ENCODE assay signal across 8 cellular contexts in genomic region chr4:122733805-122734155, GRCh38. TPM values are rescaled to one million over a fixed set of nuclear protein-coding genes. Genes with fewer than 3 reads are reported as not detected.
DNase-seq lines count a peak whose midpoint lies in the region; ATAC-seq and TF ChIP-seq lines count a peak whose summit lies in the region.

No MANE protein-coding gene starts in this region.

- peak overlapping the region; percentile 97 for H3K27ac Mint-ChIP-seq in activated T-cell treated with anti-CD3 and anti-CD28 coated beads, Interleukin-2, amount 50 U/mL, for 24 hours
- H3K27ac Mint-ChIP-seq in activated CD8-positive, alpha-beta T cell treated with anti-CD3 and anti-CD28 coated beads for 36 hours = peak overlapping the region; percentile 91

- no peak overlapping the region for H3K27ac ChIP-seq in iPS-20b (ENCODE audit: low read length)
- peak overlapping the region in 3 of 5 donors; percentile 87 to 93 (median 89) for H3K27ac ChIP-seq in stomach

- peaks cover 2% of the 10 kb centered on the region for H3K9me3 Mint-ChIP-seq in activated T-cell treated with anti-CD3 and anti-CD28 coated beads, Interleukin-2, amount 50 U/mL, for 24 hours
- H3K9me3 Mint-ChIP-seq in activated CD8-positive, alpha-beta T cell treated with anti-CD3 and anti-CD28 coated beads for 36 hours = peaks cover 1% of the 10 kb centered on the region

- intact Hi-C loops in activated CD8-positive, alpha-beta T cell treated with anti-CD3 and anti-CD28 coated beads for 36 hours (cut with micrococcal nuclease) = no loop called here
- intact Hi-C loops in stomach (cut with DNase I; ENCODE audit: low total_unique reads) = no loop called here

- CTCF ChIA-PET in activated CD8-positive, alpha-beta T cell treated with anti-CD3 and anti-CD28 coated beads for 36 hours (lab: Charles Lee) = interaction anchor here (2.2 to 4.4 kb wide), 2 partner anchors 25 to 198 kb away, joined by 17 to 21 read pairs; no protein-coding TSS in a partner anchor

- WGBS in stomach, 5 donors = 80 to 100% (median 93%) methylated on average over 1 of the region's 1 CpG

- DNase-seq in activated T-cell treated with anti-CD3 and anti-CD28 coated beads, Interleukin-2, amount 50 U/mL, for 24 hours = no peak
- DNase-seq in activated T-cell treated with anti-CD3 and anti-CD28 coated beads for 4 hours (no peak), stomach (no peak), DMS 273 treated with DMSO at 0.1 percent for 48 hours (lab: John Stamatoyannopoulos, UW) (no peak)
- no peak for DNase-seq in activated CD8-positive, alpha-beta T cell treated with anti-CD3 and anti-CD28 coated beads for 36 hours

- no peak for TF ChIP-seq CTCF in activated CD8-positive, alpha-beta T cell treated with anti-CD3 and anti-CD28 coated beads for 36 hours (IDR thresholded peaks at IDR 0.05)
- TF ChIP-seq CTCF in stomach (IDR thresholded peaks at IDR 0.05) = no peak

- POLR2A ChIA-PET in activated CD8-positive, alpha-beta T cell treated with anti-CD3 and anti-CD28 coated beads for 36 hours (lab: Charles Lee) = no interaction called here

- no peak for TF ChIP-seq POLR2A in stomach (IDR thresholded peaks at IDR 0.05)

- peak overlapping the region; percentile 95 for H3K4me3 Mint-ChIP-seq in activated T-cell treated with anti-CD3 and anti-CD28 coated beads, Interleukin-2, amount 50 U/mL, for 24 hours
- peak overlapping the region; percentile 94 for H3K4me3 Mint-ChIP-seq in activated CD8-positive, alpha-beta T cell treated with anti-CD3 and anti-CD28 coated beads for 36 hours

- H3K36me3 ChIP-seq in iPS-20b (ENCODE audit: insufficient read depth, low read depth, low read length) = no peaks in the 10 kb centered on the region
- H3K36me3 ChIP-seq in stomach = no peaks in the 10 kb centered on the region

- H3K27me3 ChIP-seq in iPS-20b (ENCODE audit: insufficient read depth, low read length) = no peaks in the 10 kb centered on the region
- H3K27me3 ChIP-seq in stomach = no peaks in the 10 kb centered on the region

- H3K36me3 Mint-ChIP-seq in activated T-cell treated with anti-CD3 and anti-CD28 coated beads, Interleukin-2, amount 50 U/mL, for 24 hours (ENCODE audit: low read depth) = peaks cover 12% of the 10 kb centered on the region
- peaks cover 8% of the 10 kb centered on the region for H3K36me3 Mint-ChIP-seq in activated CD8-positive, alpha-beta T cell treated with anti-CD3 and anti-CD28 coated beads for 36 hours (ENCODE audit: low read depth)

- TF ChIP-seq EP300 in stomach (IDR thresholded peaks at IDR 0.05) = no peak

- H3K4me1 ChIP-seq in iPS-20b (ENCODE audit: insufficient read depth, low read length) (peaks cover 2% of the 10 kb centered on the region; the same call in 1 of the 2 replicates), stomach (peaks cover 7 to 22% (median 15%) of the 10 kb centered on the region in 4 donors)

- peaks cover 24% of the 10 kb centered on the region for H3K4me1 Mint-ChIP-seq in activated T-cell treated with anti-CD3 and anti-CD28 coated beads, Interleukin-2, amount 50 U/mL, for 24 hours (ENCODE audit: low read depth)
- peaks cover 11% of the 10 kb centered on the region for H3K4me1 Mint-ChIP-seq in activated CD8-positive, alpha-beta T cell treated with anti-CD3 and anti-CD28 coated beads for 36 hours (ENCODE audit: low read depth)

- peak overlapping the region; percentile 90 for H3K4me3 ChIP-seq in iPS-20b (ENCODE audit: low read length)
- peak overlapping the region in 3 of 4 donors; percentile 68 to 79 (median 74) for H3K4me3 ChIP-seq in stomach

- peak overlapping the region; percentile 81; the same call in 1 of the 2 replicates for H3K9ac ChIP-seq in iPS-20b (ENCODE audit: low read depth, low read length)

- H3K27me3 Mint-ChIP-seq in activated T-cell treated with anti-CD3 and anti-CD28 coated beads, Interleukin-2, amount 50 U/mL, for 24 hours = no peaks in the 10 kb centered on the region
- H3K27me3 Mint-ChIP-seq in activated CD8-positive, alpha-beta T cell treated with anti-CD3 and anti-CD28 coated beads for 36 hours = no peaks in the 10 kb centered on the region

- ATAC-seq in activated CD8-positive, alpha-beta T cell treated with anti-CD3 and anti-CD28 coated beads for 36 hours = no peak
- no peak for ATAC-seq in GM18858 (IDR thresholded peaks at IDR 0.05; ENCODE audit: unreplicated experiment)
- no peak for ATAC-seq in HG02885 (IDR thresholded peaks at IDR 0.05; ENCODE audit: poor library complexity, unreplicated experiment)

- peaks cover 7% of the 10 kb centered on the region; the same call in 1 of the 2 replicates for H3K9me3 ChIP-seq in iPS-20b (ENCODE audit: insufficient read depth, low read depth, low read length)
- H3K9me3 ChIP-seq in stomach = no peaks in the 10 kb centered on the region

RNA-seq across cellular contexts. Expression of gene BBS12, which starts 1.3 kb away (rescaled TPM):
- total RNA-seq in activated CD8-positive, alpha-beta T cell treated with anti-CD3 and anti-CD28 coated beads for 36 hours = under 1 TPM; 0.74 to 0.89 TPM
- 1 to 10 TPM in 4 of 5 donors, under 1 TPM in 1; 0.87 to 4.5 (median 1.4) TPM for total RNA-seq in stomach
- polyA plus RNA-seq in stomach = 1 to 10 TPM; 1.1 to 1.7 (median 1.2) TPM
